1 cellular context compared by ENCODE assay signal in genomic region chr14:103510311-103511021, GRCh38.
A peak's percentile ranks its signal among the peaks of the same experiment; 100 is the strongest.
TF ChIP-seq lines count a peak whose summit lies in the region.

No MANE protein-coding gene starts in this region.

TF ChIP-seq in K562, 482 proteins besides CTCF, POLR2A, EP300 and RAD21:
- TF ChIP-seq POLR2G (IDR thresholded peaks at IDR 0.05; ENCODE audit: low read depth, low read length) = 0 out of 2 replicates have a peak, but pooled peaks have one; percentile 9
- no peak for TF ChIP-seq MCM2 (IDR thresholded peaks at IDR 0.05; ENCODE audit: low read depth)
- TF ChIP-seq MITF (IDR thresholded peaks at IDR 0.05) = no peak
